In genomic region chr5:69024241-69024651, GRCh38 we compare ENCODE assay signal across 8 cellular contexts.
A peak's percentile ranks its signal among the peaks of the same experiment; 100 is the strongest.
DNase-seq lines count a peak whose midpoint lies in the region; ATAC-seq and TF ChIP-seq lines count a peak whose summit lies in the region.
"Had no signal": no experiment of that assay in that cellular context is flagged by ENCODE, and none has a peak within 500 bp of the region (broad histone marks: within the 10 kb centered on the region; RNA-seq: fewer than 3 reads in every experiment).

No MANE protein-coding gene starts in this region.

- POLR2A ChIA-PET in HCT116 (lab: Charles Lee): no interaction called here

- H3K4me3 ChIP-seq in HCT116 (replicated peaks in 1 of 2; ENCODE audit: low read depth in 1 of 2, low read length in 2 of 2): no peak overlapping the region
- no peak overlapping the region for H3K4me3 ChIP-seq in dorsolateral prefrontal cortex
- no peak overlapping the region for H3K4me3 ChIP-seq in mucosa of descending colon
- H3K4me3 ChIP-seq: skin epidermis had no signal

- H3K36me3 ChIP-seq in HCT116 (ENCODE audit: control insufficient read depth in 1 of 2, insufficient read depth in 2 of 2, low read length in 2 of 2): no peaks in the 10 kb centered on the region
- no peaks in the 10 kb centered on the region for H3K36me3 ChIP-seq in mucosa of descending colon (ENCODE audit: low read depth)

- H3K4me1 ChIP-seq in HCT116 (ENCODE audit: control insufficient read depth in 1 of 2, insufficient read depth in 2 of 2, low read length in 2 of 2) (no peaks in the 10 kb centered on the region), mucosa of descending colon (ENCODE audit: low read depth) (no peaks in the 10 kb centered on the region)

- no TSS peak for BruUV-seq in HCT116 (replicated peaks; lab: Mats Ljungman, UMichigan)

- peak; percentile 55 to 92 (median 78); a peak in 5 of 6 replicates for TF ChIP-seq CTCF in HCT116 (IDR thresholded peaks at IDR 0.05 in 2 of 3, conservative IDR thresholded peaks at IDR 0.05 in 1 of 3; ENCODE audit: borderline replicate concordance in 1 of 3, insufficient read depth in 1 of 3, low read depth in 2 of 3, low read length in 2 of 3)
- peak; percentile 36 to 86 (median 67) for TF ChIP-seq CTCF in dorsolateral prefrontal cortex (IDR thresholded peaks at IDR 0.05 in 54 of 56, conservative IDR thresholded peaks at IDR 0.05 in 2 of 56; ENCODE audit: low read depth in 1 of 56, partially characterized antibody in 56 of 56)
- TF ChIP-seq CTCF in mucosa of descending colon (IDR thresholded peaks at IDR 0.05): peak; percentile 44

- H4K20me1 ChIP-seq in HCT116 (ENCODE audit: insufficient read depth): no peaks in the 10 kb centered on the region

- ATAC-seq in HCT116: peak; percentile 96
- peak; percentile 76 for ATAC-seq in mucosa of descending colon
- no peak for ATAC-seq in GM18502 (IDR thresholded peaks at IDR 0.05; ENCODE audit: poor library complexity, unreplicated experiment)

- DNase-seq in DMS53 (lab: John Stamatoyannopoulos, UW): peak; percentile 86
- DNase-seq in HCT116 (ENCODE audit: low read depth, low spot score): peak; percentile 70
- DNase-seq in RKO (ENCODE audit: low spot score): peak; percentile 61
- DNase-seq in dorsolateral prefrontal cortex: peak in 1 of 10 donors; percentile 37
- peak in 1 of 3 donors; percentile 18 for DNase-seq in mucosa of descending colon
- no peak for DNase-seq in GM19238 (ENCODE audit: insufficient read length, low spot score)

- H3K27me3 ChIP-seq in HCT116 (ENCODE audit: insufficient read depth, low read length): no peaks in the 10 kb centered on the region
- H3K27me3 ChIP-seq in dorsolateral prefrontal cortex: no peaks in the 10 kb centered on the region

- no peak overlapping the region for H3K9ac ChIP-seq in HCT116 (ENCODE audit: low read length)

- no peaks in the 10 kb centered on the region for H3K79me2 ChIP-seq in HCT116 (ENCODE audit: insufficient read depth, low read length)

- CTCF ChIA-PET in HCT116 (lab: Charles Lee): interaction anchor here (0.6 to 1.9 kb wide), 10 partner anchors 11 to 738 kb away, joined by 3 to 13 read pairs (median 4); partner anchors contain the start of gene SLC30A5

- peak overlapping the region; percentile 1; the same call in 1 of the 2 replicates for H3K4me2 ChIP-seq in HCT116 (ENCODE audit: low read length)

- H2AFZ ChIP-seq in HCT116 (ENCODE audit: low read depth, low read length, poor library complexity, severe bottlenecking): peak overlapping the region; percentile 75

- no peak for TF ChIP-seq POLR2A in HCT116 (IDR thresholded peaks at IDR 0.05; ENCODE audit: borderline replicate concordance, extremely low read depth, insufficient read depth, insufficient read length)

- RAD21 ChIA-PET in HCT116 (lab: Charles Lee; ENCODE audit: low non-redundant PET in 1 of 2, low total read pairs in 2 of 2, uncharacterized antibody in 2 of 2, unreplicated experiment in 2 of 2): interaction anchor here (0.7 to 1.1 kb wide), 2 partner anchors 59 to 108 kb away, joined by 3 to 4 read pairs; no protein-coding TSS in a partner anchor

- H3K9me2 ChIP-seq in HCT116 (ENCODE audit: insufficient read depth): no peaks in the 10 kb centered on the region

- intact Hi-C loops in HCT116 (cut with micrococcal nuclease): no loop called here
- intact Hi-C loops in dorsolateral prefrontal cortex (cut with DNase I): no loop called here
- intact Hi-C loops in mucosa of descending colon (cut with DNase I, micrococcal nuclease): no loop called here

- H3K9me3 ChIP-seq in HCT116 (ENCODE audit: control insufficient read depth in 1 of 2, insufficient read depth in 1 of 2, low read depth in 1 of 2, low read length in 2 of 2) (no peaks in the 10 kb centered on the region), mucosa of descending colon (no peaks in the 10 kb centered on the region)

- TF ChIP-seq RAD21 in HCT116 (IDR thresholded peaks at IDR 0.05; ENCODE audit: low read depth): peak; percentile 90

- no peak overlapping the region for H3K27ac ChIP-seq in HCT116 (ENCODE audit: low read depth, low read length)
- H3K27ac ChIP-seq in dorsolateral prefrontal cortex: peak overlapping the region in 1 of 59 donors; percentile 18
- H3K27ac ChIP-seq: skin epidermis had no signal

TF ChIP-seq in HCT116, 20 proteins besides CTCF, POLR2A, EP300 and RAD21:
- TF ChIP-seq JUND (IDR thresholded peaks at IDR 0.05) (no peak), POLR2AphosphoS5 (IDR thresholded peaks at IDR 0.05; ENCODE audit: low read depth, low read length) (no peak), ZFX (IDR thresholded peaks at IDR 0.05) (no peak), ELF1 (IDR thresholded peaks at IDR 0.05; ENCODE audit: borderline replicate concordance, low read depth) (no peak), EZH2phosphoT487 (IDR thresholded peaks at IDR 0.05; ENCODE audit: borderline replicate concordance) (no peak), CBX3 (IDR thresholded peaks at IDR 0.05; ENCODE audit: low read depth) (peak; percentile 36; the same call in 1 of the 2 replicates), SP1 (IDR thresholded peaks at IDR 0.05; ENCODE audit: low read depth) (no peak; the same call in 1 of the 2 replicates), REST (IDR thresholded peaks at IDR 0.05; ENCODE audit: low read depth) (no peak), EGR1 (IDR thresholded peaks at IDR 0.05; ENCODE audit: low read depth) (no peak), ZBTB33 (IDR thresholded peaks at IDR 0.05; ENCODE audit: extremely low read depth, insufficient replicate concordance, low read length) (no peak), CEBPB (IDR thresholded peaks at IDR 0.05; ENCODE audit: low read depth) (no peak), MAX (IDR thresholded peaks at IDR 0.05) (peak; percentile 38; the same call in 1 of the 2 replicates)
